ENCODE assay signal across 14 cellular contexts in the genomic region with DNA sequence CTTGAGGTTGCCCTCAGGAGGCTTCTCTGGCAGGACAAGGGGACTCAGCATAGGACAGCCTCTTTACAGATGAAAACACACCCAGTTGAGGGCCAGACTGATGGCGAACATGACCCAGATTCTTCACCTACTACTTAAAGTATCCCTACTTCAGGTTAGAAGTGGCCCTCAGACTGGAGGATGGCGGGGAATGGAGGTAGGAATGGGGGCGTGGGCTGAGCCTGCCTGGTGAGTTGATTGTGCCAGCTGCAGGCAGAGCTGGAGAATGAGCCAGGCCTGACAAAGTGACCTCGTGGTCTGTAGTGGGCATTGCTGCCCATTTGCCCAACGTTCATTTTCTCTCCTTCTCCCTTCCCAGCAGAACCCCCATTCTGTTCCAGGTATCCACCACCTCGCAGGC.
DNase-seq lines count a peak whose midpoint lies in the region; ATAC-seq and TF ChIP-seq lines count a peak whose summit lies in the region.
"Had no signal": no experiment of that assay in that cellular context is flagged by ENCODE, and none has a peak within 500 bp of the region (broad histone marks: within the 10 kb centered on the region; RNA-seq: fewer than 3 reads in every experiment).

No MANE protein-coding gene starts in this region.

- intact Hi-C loops in esophagus muscularis mucosa (cut with DNase I): no loop called here
- intact Hi-C loops in lower lobe of right lung (cut with DNase I): no loop called here

- WGBS in esophagus muscularis mucosa: 91% methylated on average over 6 of the region's 6 CpGs

- H3K27me3 ChIP-seq in esophagus muscularis mucosa: no peaks in the 10 kb centered on the region
- no peaks in the 10 kb centered on the region for H3K27me3 ChIP-seq in lower lobe of right lung (ENCODE audit: low read depth)
- H3K27me3 ChIP-seq in rectal smooth muscle tissue (ENCODE audit: control insufficient read depth, insufficient read depth, low read length): no peaks in the 10 kb centered on the region

- no peak overlapping the region for H3K9ac ChIP-seq in rectal smooth muscle tissue (ENCODE audit: low read length)
- H3K9ac ChIP-seq: GM23248 had no signal

- H3K9me3 ChIP-seq in esophagus muscularis mucosa (no peaks in the 10 kb centered on the region), lower lobe of right lung (no peaks in the 10 kb centered on the region)

- H3K36me3 ChIP-seq in esophagus muscularis mucosa (no peaks in the 10 kb centered on the region), lower lobe of right lung (no peaks in the 10 kb centered on the region), rectal smooth muscle tissue (ENCODE audit: control insufficient read depth, insufficient read depth, low read length) (no peaks in the 10 kb centered on the region)

- no peak overlapping the region for H3K27ac Mint-ChIP-seq in T-helper 2 cell treated with Interferon-gamma antibody and Interleukin-4, amounts not matched to agents 5 μg/mL and 100 μg/mL, for 36 hours
- H3K27ac Mint-ChIP-seq: B cell; CD4-positive, alpha-beta T cell had no signal

- no peak for TF ChIP-seq POLR2A in esophagus muscularis mucosa (IDR thresholded peaks at IDR 0.05; ENCODE audit: low read depth)

- ATAC-seq in lower lobe of right lung (peak; percentile 85 to 87), omental fat pad (ENCODE audit: low FRiP score) (no peak)
- ATAC-seq: GM12878, HCT116 had no signal

- DNase-seq in esophagus muscularis mucosa (ENCODE audit: extremely low spot score): no peak
- peak; percentile 73 for DNase-seq in lower lobe of right lung
- no peak for DNase-seq in NCI-H510A treated with DMSO at 0.1 percent for 48 hours (lab: John Stamatoyannopoulos, UW)
- DNase-seq in omental fat pad (ENCODE audit: low spot score): no peak
- DNase-seq in activated naive CD4-positive, alpha-beta T cell treated with anti-CD3 and anti-CD28 coated beads, Interleukin-2, amount 50 U/mL, for 16 hours: no peak
- DNase-seq in T-helper 2 cell treated with Interferon-gamma antibody and Interleukin-4, amounts not matched to agents 5 μg/mL and 100 μg/mL, for 36 hours (ENCODE audit: low spot score): no peak
- DNase-seq: C1 segment of cervical spinal cord; CD4-positive, alpha-beta T cell; DMS79; GM23248 had no signal

- no peak overlapping the region for H3K4me3 Mint-ChIP-seq in T-helper 2 cell treated with Interferon-gamma antibody and Interleukin-4, amounts not matched to agents 5 μg/mL and 100 μg/mL, for 36 hours
- H3K4me3 Mint-ChIP-seq: B cell; CD4-positive, alpha-beta T cell had no signal

- peak overlapping the region; percentile 79 to 86 (median 84) for H3K27ac ChIP-seq in esophagus muscularis mucosa (replicated peaks in 1 of 4)
- H3K27ac ChIP-seq in lower lobe of right lung: no peak overlapping the region
- H3K27ac ChIP-seq in rectal smooth muscle tissue (ENCODE audit: low read depth, low read length): peak overlapping the region; percentile 67
- H3K27ac ChIP-seq: GM23248 had no signal

- TF ChIP-seq CTCF in esophagus muscularis mucosa (IDR thresholded peaks at IDR 0.05): no peak
- no peak for TF ChIP-seq CTCF in lower lobe of right lung (IDR thresholded peaks at IDR 0.05)
- no peak for TF ChIP-seq CTCF in omental fat pad (IDR thresholded peaks at IDR 0.05)

- H3K4me1 ChIP-seq in esophagus muscularis mucosa (peaks cover 5 to 73% (median 70%) of the 10 kb centered on the region in 4 donors), lower lobe of right lung (peaks cover 21% of the 10 kb centered on the region), rectal smooth muscle tissue (ENCODE audit: control insufficient read depth, insufficient read depth, low read length) (peaks cover 42% of the 10 kb centered on the region)

- H3K9me3 Mint-ChIP-seq in T-helper 2 cell treated with Interferon-gamma antibody and Interleukin-4, amounts not matched to agents 5 μg/mL and 100 μg/mL, for 36 hours: no peaks in the 10 kb centered on the region
- H3K9me3 Mint-ChIP-seq: CD4-positive, alpha-beta T cell had no signal

- no peak for TF ChIP-seq EP300 in esophagus muscularis mucosa (IDR thresholded peaks at IDR 0.05)

- no peaks in the 10 kb centered on the region for H3K27me3 Mint-ChIP-seq in T-helper 2 cell treated with Interferon-gamma antibody and Interleukin-4, amounts not matched to agents 5 μg/mL and 100 μg/mL, for 36 hours (ENCODE audit: low read depth)
- H3K27me3 Mint-ChIP-seq: B cell; CD4-positive, alpha-beta T cell had no signal

- no peaks in the 10 kb centered on the region for H3K4me1 Mint-ChIP-seq in T-helper 2 cell treated with Interferon-gamma antibody and Interleukin-4, amounts not matched to agents 5 μg/mL and 100 μg/mL, for 36 hours (ENCODE audit: low read depth)
- H3K4me1 Mint-ChIP-seq: B cell had no signal

- H3K36me3 Mint-ChIP-seq in T-helper 2 cell treated with Interferon-gamma antibody and Interleukin-4, amounts not matched to agents 5 μg/mL and 100 μg/mL, for 36 hours (ENCODE audit: low read depth): no peaks in the 10 kb centered on the region

- H3K4me3 ChIP-seq in esophagus muscularis mucosa: no peak overlapping the region
- no peak overlapping the region for H3K4me3 ChIP-seq in lower lobe of right lung
- no peak overlapping the region for H3K4me3 ChIP-seq in rectal smooth muscle tissue (ENCODE audit: low read length)
- H3K4me3 ChIP-seq: GM12878, GM23248 had no signal
